ENCODE assay signal across 30 cellular contexts in genomic region chr5:66708368-66708767, GRCh38.
DNase-seq lines count a peak whose midpoint lies in the region; ATAC-seq and TF ChIP-seq lines count a peak whose summit lies in the region.
"Had no signal": no experiment of that assay in that cellular context is flagged by ENCODE, and none has a peak within 500 bp of the region (broad histone marks: within the 10 kb centered on the region; RNA-seq: fewer than 3 reads in every experiment).

No MANE protein-coding gene starts in this region.

- no peaks in the 10 kb centered on the region for H3K9me3 ChIP-seq in suprapubic skin
- H3K9me3 ChIP-seq: ascending aorta, colonic mucosa, ovary, testis had no signal

- no peak overlapping the region for H3K27ac ChIP-seq in suprapubic skin
- H3K27ac ChIP-seq: ascending aorta; BLaER1 treated with 17β-estradiol and CSF1 and Interleukin-3, amounts not matched to agents 10 nM and 100 nM; colonic mucosa; ovary; testis had no signal

- no peaks in the 10 kb centered on the region for H3K4me1 Mint-ChIP-seq in activated T-helper 17 cell treated with anti-CD3 and anti-CD28 coated beads, Interleukin-2, amount 50 U/mL, for 72 hours
- H3K4me1 Mint-ChIP-seq: T-cell had no signal

- peaks cover 1% of the 10 kb centered on the region for H3K27me3 ChIP-seq in suprapubic skin
- H3K27me3 ChIP-seq: ascending aorta; BLaER1 treated with 17β-estradiol and CSF1 and Interleukin-3, amounts not matched to agents 10 nM and 100 nM; colonic mucosa; ovary; testis had no signal

- H3K9me3 Mint-ChIP-seq in activated T-helper 17 cell treated with anti-CD3 and anti-CD28 coated beads, Interleukin-2, amount 50 U/mL, for 72 hours, result peaks cover 11% of the 10 kb centered on the region

- ATAC-seq in GM18909 (IDR thresholded peaks at IDR 0.05; ENCODE audit: poor library complexity, unreplicated experiment) (peak; percentile 64), GM21529 (IDR thresholded peaks at IDR 0.05; ENCODE audit: unreplicated experiment) (peak; percentile 71), HG02885 (IDR thresholded peaks at IDR 0.05; ENCODE audit: poor library complexity, unreplicated experiment) (peak; percentile 73)
- peak; percentile 37 for ATAC-seq in activated T-helper 17 cell treated with anti-CD3 and anti-CD28 coated beads, Interleukin-2, amount 50 U/mL, for 72 hours (replicated peaks)
- ATAC-seq: activated CD8-positive, alpha-beta memory T cell treated with anti-CD3 and anti-CD28 coated beads, Interleukin-2, amount 10 ng/mL, durations not matched to agents 7 days and 5 days; PC-3; T-cell; WTC11 had no signal

- peaks cover 21% of the 10 kb centered on the region for H3K27me3 Mint-ChIP-seq in activated T-helper 17 cell treated with anti-CD3 and anti-CD28 coated beads, Interleukin-2, amount 50 U/mL, for 72 hours
- H3K27me3 Mint-ChIP-seq: stimulated activated naive B cell treated with anti-CD40 and anti-IgM and Interleukin-4, amounts not matched to agents 10 μg/mL and 1 μg/mL and 100 μg/mL, for 72 hours had no signal

- no peak for TF ChIP-seq EP300 in suprapubic skin (IDR thresholded peaks at IDR 0.05)

- no peak overlapping the region for H3K4me3 ChIP-seq in suprapubic skin
- H3K4me3 ChIP-seq: ascending aorta; BLaER1 treated with 17β-estradiol and CSF1 and Interleukin-3, amounts not matched to agents 10 nM and 100 nM; colonic mucosa; ovary; testis had no signal

- no peaks in the 10 kb centered on the region for H3K36me3 ChIP-seq in suprapubic skin
- H3K36me3 ChIP-seq: ascending aorta; BLaER1 treated with 17β-estradiol and CSF1 and Interleukin-3, amounts not matched to agents 10 nM and 100 nM; colonic mucosa; ovary had no signal

- no peak overlapping the region for H3K4me3 Mint-ChIP-seq in activated T-helper 17 cell treated with anti-CD3 and anti-CD28 coated beads, Interleukin-2, amount 50 U/mL, for 72 hours
- H3K4me3 Mint-ChIP-seq: activated CD8-positive, alpha-beta memory T cell treated with anti-CD3 and anti-CD28 coated beads, Interleukin-2, amount 10 ng/mL, durations not matched to agents 7 days and 5 days; activated T-cell treated with anti-CD3 and anti-CD28 coated beads, Interleukin-2, amount 50 U/mL, for 4 hours; stimulated activated naive B cell treated with anti-CD40 and anti-IgM and Interleukin-4, amounts not matched to agents 10 μg/mL and 1 μg/mL and 100 μg/mL, for 72 hours; T-cell; WTC11 had no signal

- TF ChIP-seq CTCF in suprapubic skin (IDR thresholded peaks at IDR 0.05), result no peak

- no peaks in the 10 kb centered on the region for H3K36me3 Mint-ChIP-seq in activated T-helper 17 cell treated with anti-CD3 and anti-CD28 coated beads, Interleukin-2, amount 50 U/mL, for 72 hours (ENCODE audit: low read depth)
- H3K36me3 Mint-ChIP-seq: T-cell had no signal

- H3K27ac Mint-ChIP-seq in activated T-helper 17 cell treated with anti-CD3 and anti-CD28 coated beads, Interleukin-2, amount 50 U/mL, for 72 hours, result no peak overlapping the region
- H3K27ac Mint-ChIP-seq: activated CD8-positive, alpha-beta memory T cell treated with anti-CD3 and anti-CD28 coated beads, Interleukin-2, amount 10 ng/mL, durations not matched to agents 7 days and 5 days; stimulated activated naive B cell treated with anti-CD40 and anti-IgM and Interleukin-4, amounts not matched to agents 10 μg/mL and 1 μg/mL and 100 μg/mL, for 72 hours; T-cell; WTC11 had no signal

- TF ChIP-seq POLR2A in suprapubic skin (IDR thresholded peaks at IDR 0.05), result no peak

- 48% methylated on average over 1 of the region's 1 CpG for whole genome bisulfite sequencing in suprapubic skin

- no peaks in the 10 kb centered on the region for H3K4me1 ChIP-seq in suprapubic skin
- H3K4me1 ChIP-seq: ascending aorta, colonic mucosa, testis had no signal

- no peak for DNase-seq in nucleus accumbens (lab: John Stamatoyannopoulos, UW)
- DNase-seq in NCI-H2029 treated with DMSO at 0.1 percent for 48 hours (lab: John Stamatoyannopoulos, UW), result no peak
- DNase-seq in activated CD4-positive, alpha-beta T cell treated with anti-CD3 and anti-CD28 coated beads for 1 hour, result no peak
- no peak for DNase-seq in suprapubic skin (ENCODE audit: low spot score in 2 of 2)
- DNase-seq: activated CD8-positive, alpha-beta memory T cell treated with anti-CD3 and anti-CD28 coated beads, Interleukin-2, amount 10 ng/mL, durations not matched to agents 7 days and 5 days; activated gamma-delta T cell treated with Interleukin-2 at 50 U/mL for 16 hours; activated T-cell treated with anti-CD3 and anti-CD28 coated beads, Interleukin-2, amount 50 U/mL, for 4 hours; colonic mucosa; DMS153; effector CD8-positive, alpha-beta T cell; GOT3; hippocampal formation; IMR-90; NCI-H187; NCI-H2171; NCI-H510A; NK-92 treated with Interleukin-12 subunit alpha and Interleukin-12 subunit beta, amount 100 ng/mL, for 24 hours; ovary; PC-3; retina; stimulated activated naive B cell treated with anti-CD40 and anti-IgM and Interleukin-4, amounts not matched to agents 10 μg/mL and 1 μg/mL and 100 μg/mL, for 72 hours; T-cell; testis had no signal
